8 cellular contexts compared by ENCODE assay signal in the genomic region with DNA sequence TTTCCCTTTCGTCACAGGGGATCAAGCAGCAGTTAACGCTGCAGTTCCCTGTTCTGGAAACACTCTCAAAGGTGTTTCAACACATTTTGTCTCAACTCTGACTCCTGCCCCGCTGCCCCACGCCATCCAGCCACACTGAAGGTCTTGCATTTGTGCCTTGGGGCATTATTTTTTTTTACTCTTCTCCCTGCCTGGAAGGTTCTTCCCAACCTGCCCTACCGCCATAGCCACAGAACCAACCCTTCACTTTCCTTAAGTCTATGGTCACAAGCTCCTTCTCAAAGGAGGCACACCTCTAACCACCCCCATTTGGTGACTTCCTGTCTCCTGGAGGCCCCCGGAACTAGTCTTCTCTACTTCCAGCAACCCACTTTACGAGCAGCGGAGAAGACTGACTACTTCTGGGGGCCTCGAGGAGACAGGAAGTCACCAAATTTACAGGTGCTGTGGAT.
A peak's percentile ranks its signal among the peaks of the same experiment; 100 is the strongest.
DNase-seq lines count a peak whose midpoint lies in the region; ATAC-seq lines count a peak whose summit lies in the region.

No MANE protein-coding gene starts in this region.

- peaks cover 18% of the 10 kb centered on the region for H3K27me3 Mint-ChIP-seq in activated naive CD8-positive, alpha-beta T cell
- peaks cover 28 to 32% of the 10 kb centered on the region in 2 donors for H3K27me3 Mint-ChIP-seq in stimulated activated naive B cell treated with anti-CD40 and anti-IgM and Interleukin-4, amounts not matched to agents 10 μg/mL and 1 μg/mL and 100 μg/mL, for 72 hours

- in situ Hi-C loops in ACHN (cut with HindIII; ENCODE audit: low pct_ligation_motif_present, low pct_unique_long_range_greater_than_20kb, low sequenced_read_pairs), result no loop called here

- H3K9me3 Mint-ChIP-seq in activated naive CD8-positive, alpha-beta T cell (ENCODE audit: low read depth), result peaks cover 4% of the 10 kb centered on the region
- H3K9me3 Mint-ChIP-seq in stimulated activated naive B cell treated with anti-CD40 and anti-IgM and Interleukin-4, amounts not matched to agents 10 μg/mL and 1 μg/mL and 100 μg/mL, for 72 hours, result peaks cover 0 to 3% of the 10 kb centered on the region in 2 donors

- DNase-seq in activated CD4-positive, CD25-positive, alpha-beta regulatory T cell treated with anti-CD3 and anti-CD28 coated beads, Interleukin-2, amount 50 U/mL, for 72 hours, result no peak
- DNase-seq in stimulated activated naive B cell treated with anti-CD40 and anti-IgM and Interleukin-4, amounts not matched to agents 10 μg/mL and 1 μg/mL and 100 μg/mL, for 72 hours, result peak; percentile 8
- DNase-seq in NCI-H187 (lab: John Stamatoyannopoulos, UW), result no peak
- DNase-seq in ACHN, result no peak
- no peak for DNase-seq in NCI-H2227 (lab: John Stamatoyannopoulos, UW; ENCODE audit: unreplicated experiment)

- H3K4me1 Mint-ChIP-seq in activated naive CD8-positive, alpha-beta T cell (ENCODE audit: low read depth), result peaks cover 20% of the 10 kb centered on the region
- H3K4me1 Mint-ChIP-seq in stimulated activated naive B cell treated with anti-CD40 and anti-IgM and Interleukin-4, amounts not matched to agents 10 μg/mL and 1 μg/mL and 100 μg/mL, for 72 hours, result peaks cover 4 to 13% of the 10 kb centered on the region in 2 donors

- peak overlapping the region; percentile 95 for H3K27ac Mint-ChIP-seq in activated naive CD8-positive, alpha-beta T cell
- peak overlapping the region; percentile 87 for H3K27ac Mint-ChIP-seq in stimulated activated naive B cell treated with anti-CD40 and anti-IgM and Interleukin-4, amounts not matched to agents 10 μg/mL and 1 μg/mL and 100 μg/mL, for 72 hours

- H3K36me3 Mint-ChIP-seq in activated naive CD8-positive, alpha-beta T cell, result peaks cover 24% of the 10 kb centered on the region
- peaks cover 0 to 4% of the 10 kb centered on the region in 2 donors for H3K36me3 Mint-ChIP-seq in stimulated activated naive B cell treated with anti-CD40 and anti-IgM and Interleukin-4, amounts not matched to agents 10 μg/mL and 1 μg/mL and 100 μg/mL, for 72 hours

- H3K4me3 Mint-ChIP-seq in activated naive CD8-positive, alpha-beta T cell, result peak overlapping the region; percentile 93
- H3K4me3 Mint-ChIP-seq in stimulated activated naive B cell treated with anti-CD40 and anti-IgM and Interleukin-4, amounts not matched to agents 10 μg/mL and 1 μg/mL and 100 μg/mL, for 72 hours, result peak overlapping the region; percentile 83 to 84

- ATAC-seq in activated CD4-positive, CD25-positive, alpha-beta regulatory T cell treated with anti-CD3 and anti-CD28 coated beads, Interleukin-2, amount 50 U/mL, for 24 hours, result peak; percentile 53 to 55
- peak; percentile 66 for ATAC-seq in HG03378 (IDR thresholded peaks at IDR 0.05; ENCODE audit: unreplicated experiment)
- ATAC-seq in stimulated activated naive B cell treated with anti-CD40 and anti-IgM and Interleukin-4, amounts not matched to agents 10 μg/mL and 1 μg/mL and 100 μg/mL, for 72 hours (replicated peaks), result peak; percentile 88 to 95
